ENCODE assay signal across 7 cellular contexts in the genomic region with DNA sequence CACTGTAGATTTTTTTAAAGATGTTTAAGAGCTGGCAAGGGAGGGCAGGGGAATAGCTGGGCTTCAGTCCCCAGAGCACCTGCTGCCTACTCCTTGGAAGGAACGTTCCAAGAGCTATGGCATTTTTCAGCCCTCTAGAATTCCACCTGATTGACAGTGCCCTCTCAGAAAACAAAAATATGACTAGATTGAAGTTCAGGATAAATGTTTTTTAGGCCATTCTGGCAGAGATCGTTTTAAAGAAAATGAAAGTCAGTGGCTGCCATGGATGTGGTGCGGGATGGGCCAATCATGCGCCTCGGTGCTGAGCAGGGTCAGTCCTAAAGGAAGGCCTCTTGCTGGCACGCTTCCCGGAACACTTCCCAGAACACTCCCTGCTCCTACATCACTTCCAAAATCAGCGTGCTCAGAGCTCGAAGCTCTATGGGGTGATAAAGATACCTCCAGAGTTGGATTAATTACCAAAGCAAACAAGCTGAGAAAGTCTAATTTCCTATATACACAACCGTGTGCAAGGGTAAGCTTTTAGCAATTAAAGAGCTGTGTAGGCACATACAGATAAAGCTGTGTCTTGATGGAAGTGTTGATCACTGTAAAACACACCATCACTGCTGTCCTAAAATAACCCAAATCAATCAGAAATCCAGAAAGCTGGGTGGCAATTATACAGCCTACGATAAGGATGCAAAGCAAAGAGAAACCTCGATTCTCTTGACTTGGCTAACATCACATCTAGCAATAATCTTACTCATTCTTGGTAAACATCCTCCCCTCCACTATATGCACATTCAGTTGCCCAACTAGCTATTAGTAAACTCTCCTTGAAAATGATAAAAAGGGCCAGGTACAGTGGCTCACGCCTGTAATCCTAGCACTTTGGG. TPM values are rescaled to one million over a fixed set of nuclear protein-coding genes. Genes with fewer than 3 reads are reported as not detected.
A peak's percentile ranks its signal among the peaks of the same experiment; 100 is the strongest.
DNase-seq lines count a peak whose midpoint lies in the region; ATAC-seq and TF ChIP-seq lines count a peak whose summit lies in the region.

No MANE protein-coding gene starts in this region.

- peak; percentile 56 for DNase-seq in NCI-H2081 treated with DMSO at 0.1 percent for 48 hours (lab: John Stamatoyannopoulos, UW)
- peak; percentile 85 to 97 for DNase-seq in cardiac fibroblast (ENCODE audit: low read depth in 2 of 2)
- peak; percentile 92 for DNase-seq in lower lobe of right lung
- no peak for DNase-seq in activated naive CD4-positive, alpha-beta T cell treated with Interleukin-2 at 50 U/mL for 16 hours
- DNase-seq in NCI-H526 (lab: John Stamatoyannopoulos, UW), result no peak
- no peak for DNase-seq in G401 (ENCODE audit: low spot score)

- H3K9me3 ChIP-seq in lower lobe of right lung, result no peaks in the 10 kb centered on the region

- peaks cover 35% of the 10 kb centered on the region for H3K4me1 ChIP-seq in lower lobe of right lung
- peaks cover 1% of the 10 kb centered on the region for H3K4me1 ChIP-seq in urinary bladder (ENCODE audit: insufficient read depth)

- no peaks in the 10 kb centered on the region for H3K27me3 ChIP-seq in lower lobe of right lung (ENCODE audit: low read depth)

- peak; percentile 92 to 97 for ATAC-seq in lower lobe of right lung

- peak overlapping the region in 1 of 2 donors; percentile 22 for H3K4me3 ChIP-seq in cardiac fibroblast (replicated peaks in 1 of 2; ENCODE audit: low read depth in 2 of 2, low read length in 2 of 2)
- peak overlapping the region; percentile 26 for H3K4me3 ChIP-seq in lower lobe of right lung
- no peak overlapping the region for H3K4me3 ChIP-seq in urinary bladder (ENCODE audit: low read depth, low read length)

- in situ Hi-C loops in G401 (cut with HindIII; ENCODE audit: low sequenced_read_pairs), result no loop called here

- TF ChIP-seq CTCF in cardiac fibroblast (IDR thresholded peaks at IDR 0.05; ENCODE audit: low read depth, low read length) (no peak), lower lobe of right lung (IDR thresholded peaks at IDR 0.05) (no peak)

- H3K36me3 ChIP-seq in lower lobe of right lung, result no peaks in the 10 kb centered on the region
- no peaks in the 10 kb centered on the region for H3K36me3 ChIP-seq in urinary bladder (ENCODE audit: insufficient read depth)

- H3K27ac ChIP-seq in lower lobe of right lung (peak overlapping the region; percentile 69), urinary bladder (ENCODE audit: low read depth) (peak overlapping the region; percentile 52)

- intact Hi-C loops in lower lobe of right lung (cut with DNase I), result no loop called here

- WGBS in urinary bladder, result 20% methylated on average over 13 of the region's 13 CpGs

RNA-seq across cellular contexts. Expression of gene TGFBR3, which starts 34.6 kb away (rescaled TPM):
- 51.7 TPM for total RNA-seq in lower lobe of right lung
- total RNA-seq in urinary bladder, result 94.8 TPM
- 131 TPM for polyA plus RNA-seq in urinary bladder
- 30.2 and 33.6 TPM in 2 replicates for total RNA-seq in G401 (2014; rRNA removed; shearing (Covaris generic))

Comparison
In these comparisons a context has a peak if more than half of its experiments do, and no peak if none do; other contexts are left out.
1. DNase-seq: peak in NCI-H2081 treated with DMSO at 0.1 percent for 48 hours (single experiment), cardiac fibroblast (2 of 2) and lower lobe of right lung (single experiment); none in activated naive CD4-positive, alpha-beta T cell treated with Interleukin-2 at 50 U/mL for 16 hours (single experiment), NCI-H526 (0 of 2) and G401 (single experiment).